ENCODE assay signal across 8 cellular contexts in the genomic region with DNA sequence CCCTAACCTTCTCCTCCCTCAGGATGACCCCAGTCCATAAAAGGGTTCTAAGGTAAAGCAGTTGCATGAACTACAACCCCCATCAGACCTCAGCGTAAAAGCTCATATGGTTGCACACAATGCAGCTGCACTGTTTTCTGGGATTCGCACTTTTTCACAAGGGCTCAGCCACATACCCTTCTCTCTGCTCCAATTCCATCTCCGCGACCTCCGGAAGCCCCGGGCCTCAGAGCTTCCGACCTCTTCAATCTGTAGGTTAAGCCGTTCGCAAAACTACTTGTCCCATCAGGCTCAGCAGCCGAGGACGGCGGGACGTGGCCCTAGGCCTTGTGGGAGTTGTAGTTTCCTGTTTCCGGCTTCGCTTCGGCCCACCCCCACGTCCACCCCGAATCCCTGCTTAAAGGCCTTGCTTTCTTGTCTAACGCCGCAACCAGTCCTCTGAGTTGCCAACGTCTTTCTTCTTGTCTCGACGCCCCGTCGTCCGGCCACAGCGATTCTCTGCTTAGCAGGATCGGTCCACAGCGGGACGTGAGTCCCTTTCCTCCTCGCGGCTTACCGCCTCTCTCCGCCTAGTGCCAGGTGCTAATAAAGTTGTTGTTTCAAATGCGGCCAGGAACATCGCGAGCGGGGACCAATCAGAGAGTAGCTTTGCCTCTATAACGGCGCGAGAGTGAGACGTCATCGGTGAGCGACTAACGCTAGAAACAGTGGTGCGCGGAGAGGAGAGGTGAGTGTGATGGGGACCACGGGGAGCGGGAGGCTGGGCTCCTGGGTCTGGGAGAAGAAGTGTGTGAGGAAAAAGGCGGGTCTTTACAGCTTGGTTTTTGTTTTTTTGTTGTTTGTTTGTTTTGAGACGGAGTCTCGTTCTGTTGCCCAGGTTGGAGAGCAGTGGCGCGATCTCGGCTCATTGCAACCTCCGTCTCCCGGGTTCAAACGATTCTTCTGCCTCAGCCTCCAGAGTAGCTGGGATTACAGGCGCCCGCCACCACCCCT. TPM values are rescaled to one million over a fixed set of nuclear protein-coding genes. Genes with fewer than 3 reads are reported as not detected.
DNase-seq lines count a peak whose midpoint lies in the region; ATAC-seq and TF ChIP-seq lines count a peak whose summit lies in the region.

A gene with protein sequence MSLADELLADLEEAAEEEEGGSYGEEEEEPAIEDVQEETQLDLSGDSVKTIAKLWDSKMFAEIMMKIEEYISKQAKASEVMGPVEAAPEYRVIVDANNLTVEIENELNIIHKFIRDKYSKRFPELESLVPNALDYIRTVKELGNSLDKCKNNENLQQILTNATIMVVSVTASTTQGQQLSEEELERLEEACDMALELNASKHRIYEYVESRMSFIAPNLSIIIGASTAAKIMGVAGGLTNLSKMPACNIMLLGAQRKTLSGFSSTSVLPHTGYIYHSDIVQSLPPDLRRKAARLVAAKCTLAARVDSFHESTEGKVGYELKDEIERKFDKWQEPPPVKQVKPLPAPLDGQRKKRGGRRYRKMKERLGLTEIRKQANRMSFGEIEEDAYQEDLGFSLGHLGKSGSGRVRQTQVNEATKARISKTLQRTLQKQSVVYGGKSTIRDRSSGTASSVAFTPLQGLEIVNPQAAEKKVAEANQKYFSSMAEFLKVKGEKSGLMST (plus strand): TSS at position 684 of the 993 bp plus-strand sequence. CDS start 2,525 bp downstream, outside the sequence.
A gene with protein sequence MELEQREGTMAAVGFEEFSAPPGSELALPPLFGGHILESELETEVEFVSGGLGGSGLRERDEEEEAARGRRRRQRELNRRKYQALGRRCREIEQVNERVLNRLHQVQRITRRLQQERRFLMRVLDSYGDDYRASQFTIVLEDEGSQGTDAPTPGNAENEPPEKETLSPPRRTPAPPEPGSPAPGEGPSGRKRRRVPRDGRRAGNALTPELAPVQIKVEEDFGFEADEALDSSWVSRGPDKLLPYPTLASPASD (minus strand): TSS at position 587 of the 993 bp plus-strand sequence. CDS start 388 bp downstream, at position 199.

- peak within 1 kb of the TSS; percentile 98 for H3K27ac ChIP-seq in right cardiac atrium (ENCODE audit: low read length)
- H3K27ac ChIP-seq in uterus, result peak within 1 kb of the TSS; percentile 90 to 94

- H3K27me3 ChIP-seq in right cardiac atrium (ENCODE audit: control insufficient read depth, insufficient read depth) (no peaks in the 10 kb centered on the region), uterus (no peaks in the 10 kb centered on the region)

- under 1% methylated on average over 60 of the region's 60 CpGs for WGBS in right cardiac atrium

- H3K36me3 ChIP-seq in uterus, result no peaks in the 10 kb centered on the region

- DNase-seq in NCI-H187 treated with DMSO at 0.1 percent for 48 hours (lab: John Stamatoyannopoulos, UW) (peak; percentile 94), anterior cingulate cortex (lab: John Stamatoyannopoulos, UW) (peak; percentile 47 to 100 (median 96)), right cardiac atrium (peak; percentile 97 to 99 (median 97)), pulmonary artery endothelial cell (ENCODE audit: low read depth, low spot score) (peak; percentile 94), uterus (peak; percentile 96 to 99)

- no peak for TF ChIP-seq CTCF in uterus (IDR thresholded peaks at IDR 0.05)

- no peaks in the 10 kb centered on the region for H3K9me3 ChIP-seq in right cardiac atrium (ENCODE audit: control insufficient read depth, low read length)
- H3K9me3 ChIP-seq in uterus, result no peaks in the 10 kb centered on the region

- TF ChIP-seq POLR2A in uterus (IDR thresholded peaks at IDR 0.05), result peak in 1 of 2 donors; percentile 59

- H3K4me1 ChIP-seq in right cardiac atrium (ENCODE audit: control insufficient read depth, insufficient read depth, low read length) (peaks cover 6% of the 10 kb centered on the region), uterus (peaks cover 6 to 9% of the 10 kb centered on the region in 2 donors)

- H3K4me3 ChIP-seq in right cardiac atrium (ENCODE audit: low read length), result peak within 1 kb of the TSS; percentile 80
- peak within 1 kb of the TSS; percentile 69 to 96 for H3K4me3 ChIP-seq in uterus

- intact Hi-C loops in T-helper 2 cell treated with Interferon-gamma antibody and Interleukin-4, amounts not matched to agents 100 ng/mL and 5 ng/mL, for 36 hours (cut with micrococcal nuclease), result loop anchor here (1.0 to 2.0 kb wide), 6 partner anchors 13 to 247 kb away; a partner anchor contains a TSS
- intact Hi-C loops in right cardiac atrium (cut with DNase I) (no loop called here), uterus (cut with DNase I; ENCODE audit: low total_unique reads) (no loop called here)

- ATAC-seq in GM18499 (IDR thresholded peaks at IDR 0.05; ENCODE audit: insufficient read depth, unreplicated experiment), result peak; percentile 64
- ATAC-seq in HG02943 (IDR thresholded peaks at IDR 0.05; ENCODE audit: low read depth, unreplicated experiment), result peak; percentile 84
- ATAC-seq in right cardiac atrium, result peak; percentile 95 to 96

RNA-seq across cellular contexts. Expression of the first gene that starts in this region (rescaled TPM):
- total RNA-seq in T-helper 2 cell treated with Interferon-gamma antibody and Interleukin-4, amounts not matched to agents 100 ng/mL and 5 ng/mL, for 36 hours, result 71.3 and 75.9 TPM in 2 replicates
- total RNA-seq in right cardiac atrium, result 10 to 100 TPM; 41.9 to 52.1 (median 43.7) TPM
- polyA plus RNA-seq in right cardiac atrium, result 43.0 TPM
- 81.6 and 99.8 TPM in 2 replicates for total RNA-seq in pulmonary artery endothelial cell
- total RNA-seq in uterus, result 10 to 100 TPM; 17.9 to 97.3 (median 52.6) TPM

RNA-seq across cellular contexts. Expression of the second gene that starts in this region (rescaled TPM):
- total RNA-seq in T-helper 2 cell treated with Interferon-gamma antibody and Interleukin-4, amounts not matched to agents 100 ng/mL and 5 ng/mL, for 36 hours, result 32.0 and 38.2 TPM in 2 replicates
- total RNA-seq in right cardiac atrium (10 to 100 TPM; 15.8 to 17.4 (median 16.8) TPM), pulmonary artery endothelial cell (15.0 and 22.8 TPM in 2 replicates), uterus (10 to 100 TPM in 2 of 4 donors, 1 to 10 TPM in 1, under 1 TPM in 1; 0.88 to 37.1 (median 9.9) TPM)
- 19.8 TPM for polyA plus RNA-seq in right cardiac atrium

Comparison
In these comparisons a context has a peak if more than half of its experiments do, and no peak if none do; other contexts are left out.
1. Peak in every context shown above with its lines: DNase-seq, ATAC-seq, H3K4me3 ChIP-seq and H3K27ac ChIP-seq.